In genomic region chr22:44391481-44392445, GRCh38 we compare ENCODE assay signal across 15 cellular contexts.
DNase-seq lines count a peak whose midpoint lies in the region; ATAC-seq and TF ChIP-seq lines count a peak whose summit lies in the region.
"Had no signal": no experiment of that assay in that cellular context is flagged by ENCODE, and none has a peak within 500 bp of the region (broad histone marks: within the 10 kb centered on the region; RNA-seq: fewer than 3 reads in every experiment).

No MANE protein-coding gene starts in this region.

- H3K4me1 ChIP-seq in A673 (ENCODE audit: insufficient read depth, low read length, poor library complexity, severe bottlenecking): no peaks in the 10 kb centered on the region
- H3K4me1 ChIP-seq: Peyer's patch had no signal

- BruUV-seq in A673 (replicated peaks; lab: Mats Ljungman, UMichigan): no TSS peak

- DNase-seq in NCI-H2029 (lab: John Stamatoyannopoulos, UW) (peak; percentile 21), NCI-H2029 treated with DMSO at 0.1 percent for 48 hours (lab: John Stamatoyannopoulos, UW) (no peak), NCI-H2196 (lab: John Stamatoyannopoulos, UW; ENCODE audit: unreplicated experiment) (peak; percentile 14), iPS-NIHi11 (ENCODE audit: low spot score) (peak; percentile 62), sciatic nerve (ENCODE audit: low spot score) (peak; percentile 32), foreskin melanocyte (no peak), A673 (ENCODE audit: low spot score) (no peak)
- DNase-seq: activated naive CD8-positive, alpha-beta T cell treated with anti-CD3 and anti-CD28 coated beads, Interleukin-2, amount 50 U/mL, for 24 hours; naive B cell; NCI-H446 had no signal

- intact Hi-C loops in sciatic nerve (cut with DNase I): no loop called here
- intact Hi-C loops in A673 (cut with micrococcal nuclease; ENCODE audit: unreplicated experiment): no loop called here

- TF ChIP-seq CTCF in A673 (conservative IDR thresholded peaks at IDR 0.05; ENCODE audit: low read depth, low read length): no peak

- H3K4me3 ChIP-seq in A673 (ENCODE audit: low read depth, low read length, poor library complexity, severe bottlenecking): no peak overlapping the region
- H3K4me3 ChIP-seq: Peyer's patch had no signal

- H3K36me3 ChIP-seq in A673 (ENCODE audit: insufficient read depth, low read length, poor library complexity, severe bottlenecking): no peaks in the 10 kb centered on the region
- H3K36me3 ChIP-seq: Peyer's patch had no signal

- POLR2A ChIA-PET in A673 (lab: Charles Lee; ENCODE audit: low non-redundant PET): no interaction called here

- H3K27ac ChIP-seq in A673 (ENCODE audit: low read depth, low read length, poor library complexity, severe bottlenecking): no peak overlapping the region
- H3K27ac ChIP-seq: Peyer's patch had no signal

- ATAC-seq in sciatic nerve: no peak
- ATAC-seq in GM18520 (IDR thresholded peaks at IDR 0.05; ENCODE audit: unreplicated experiment): no peak
- ATAC-seq: activated CD4-positive, CD25-positive, alpha-beta regulatory T cell treated with anti-CD3 and anti-CD28 coated beads, Interleukin-2, amount 50 U/mL, for 24 hours; activated naive CD8-positive, alpha-beta T cell treated with anti-CD3 and anti-CD28 coated beads, Interleukin-2, amount 50 U/mL, for 24 hours; right cardiac atrium; stimulated activated effector memory CD8-positive, alpha-beta T cell treated with anti-CD3 and anti-CD28 coated beads, Interleukin-12 subunit alpha, Interleukin-12 subunit beta, amount 100 ng/mL, for 72 hours had no signal

- CTCF ChIA-PET in A673 (lab: Charles Lee): no interaction called here

- H3K9me3 ChIP-seq in A673 (ENCODE audit: low read depth, low read length, poor library complexity, severe bottlenecking): no peaks in the 10 kb centered on the region
- H3K9me3 ChIP-seq: Peyer's patch had no signal

- H3K27me3 ChIP-seq in A673 (replicated peaks; ENCODE audit: insufficient read depth, low read depth, low read length, poor library complexity): no peaks in the 10 kb centered on the region
- H3K27me3 ChIP-seq: Peyer's patch had no signal

Comparison
In these comparisons a context has a peak if more than half of its experiments do, and no peak if none do; other contexts are left out.
1. DNase-seq: peak in NCI-H2029 (single experiment), NCI-H2196 (single experiment), iPS-NIHi11 (single experiment) and sciatic nerve (single experiment); none in NCI-H2029 treated with DMSO at 0.1 percent for 48 hours (single experiment), foreskin melanocyte (single experiment) and A673 (single experiment).